ENCODE assay signal across 18 cellular contexts in the genomic region with DNA sequence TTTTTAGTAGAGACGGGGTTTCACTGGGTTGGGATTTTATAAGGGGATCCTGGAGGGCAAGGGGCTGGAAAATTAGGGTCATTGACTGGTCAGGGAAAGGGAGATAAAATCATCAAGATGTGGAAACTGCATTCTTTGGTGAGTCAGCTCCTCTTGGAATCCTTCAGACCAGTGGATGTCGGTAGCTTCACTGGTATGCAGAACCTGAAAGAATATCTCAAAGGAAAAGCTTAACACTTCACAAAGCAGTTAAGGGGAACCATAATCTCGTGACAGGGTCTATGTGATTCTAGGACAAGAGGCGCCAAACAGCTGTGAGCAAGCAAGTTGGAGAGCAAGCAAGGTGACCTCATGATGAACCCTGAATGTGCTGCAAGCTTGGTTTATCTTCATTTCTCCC.
A peak's percentile ranks its signal among the peaks of the same experiment; 100 is the strongest.
DNase-seq lines count a peak whose midpoint lies in the region; ATAC-seq and TF ChIP-seq lines count a peak whose summit lies in the region.
"Had no signal": no experiment of that assay in that cellular context is flagged by ENCODE, and none has a peak within 500 bp of the region (broad histone marks: within the 10 kb centered on the region; RNA-seq: fewer than 3 reads in every experiment).

No MANE protein-coding gene starts in this region.

- H3K36me3 ChIP-seq in lung (ENCODE audit: control insufficient read depth in 2 of 2, insufficient read depth in 2 of 2, low read length in 2 of 2) (no peaks in the 10 kb centered on the region), PC-3 (ENCODE audit: low read depth, low read length) (no peaks in the 10 kb centered on the region)
- H3K36me3 ChIP-seq: heart right ventricle had no signal

- H3K4me2 ChIP-seq in PC-3 (ENCODE audit: low read length) = no peak overlapping the region

- no peaks in the 10 kb centered on the region for H3F3A ChIP-seq in PC-3 (ENCODE audit: low read length, unreplicated experiment)

- no TSS peak for BruUV-seq in PC-3 (replicated peaks; lab: Mats Ljungman, UMichigan)

- H3K9me3 ChIP-seq in lung (ENCODE audit: control insufficient read depth in 2 of 2, insufficient read depth in 1 of 2, low read length in 1 of 2) (peaks cover 0 to 5% of the 10 kb centered on the region in 2 donors), PC-3 (ENCODE audit: low read length) (no peaks in the 10 kb centered on the region)

- no peaks in the 10 kb centered on the region for H3K27me3 ChIP-seq in lung (ENCODE audit: control insufficient read depth, insufficient read depth)
- H3K27me3 ChIP-seq in PC-3 (ENCODE audit: low read length) = no peaks in the 10 kb centered on the region

- H3K9ac ChIP-seq in PC-3 (ENCODE audit: low read length) = no peak overlapping the region

- CTCF ChIA-PET in PC-3 (lab: Charles Lee) = no interaction called here

- H3K4me1 ChIP-seq in lung (ENCODE audit: control insufficient read depth in 2 of 2, insufficient read depth in 2 of 2, low read length in 2 of 2) = no peaks in the 10 kb centered on the region
- no peaks in the 10 kb centered on the region for H3K4me1 ChIP-seq in PC-3 (ENCODE audit: insufficient read depth, low read length)

- 50 to 66% methylated on average over 4 of the region's 4 CpGs for WGBS in lung, 2 donors

- POLR2A ChIA-PET in PC-3 (lab: Charles Lee; ENCODE audit: unreplicated experiment) = no interaction called here

- no peak overlapping the region for H2AFZ ChIP-seq in PC-3 (ENCODE audit: low read length)

- DNase-seq in NOMO-1 treated with DMSO at 0.1 percent for 48 hours (lab: John Stamatoyannopoulos, UW; ENCODE audit: unreplicated experiment) (peak; percentile 51), NOMO-1 treated with dmso at 0.1 percent for 144 hours (lab: John Stamatoyannopoulos, UW; ENCODE audit: unreplicated experiment) (no peak), astrocyte of the spinal cord (ENCODE audit: low read depth, low spot score) (peak; percentile 40), lung (ENCODE audit: low spot score) (no peak), PC-3 (no peak), activated gamma-delta T cell (lab: John Stamatoyannopoulos, UW) (no peak)
- DNase-seq in activated naive CD4-positive, alpha-beta T cell treated with Interleukin-2 at 50 U/mL for 16 hours = no peak
- DNase-seq: activated effector memory CD4-positive, alpha-beta T cell treated with anti-CD3 and anti-CD28 coated beads, Interleukin-2, amount 50 U/mL, for 16 hours; COR-L47; HCEC 1CT; heart right ventricle; naive thymus-derived CD8-positive, alpha-beta T cell; NCI-H187 treated with DMSO at 0.1 percent for 48 hours; SHP77; stimulated activated naive CD4-positive, alpha-beta T cell treated with Interleukin-2 at 50 U/mL for 16 hours had no signal

- H3K9me2 ChIP-seq in PC-3 (replicated peaks; ENCODE audit: low read length) = no peaks in the 10 kb centered on the region

- no peak for TF ChIP-seq CTCF in astrocyte of the spinal cord (IDR thresholded peaks at IDR 0.05; ENCODE audit: low read depth, low read length)
- TF ChIP-seq CTCF in lung (IDR thresholded peaks at IDR 0.05; ENCODE audit: control extremely low read depth, extremely low read depth) = no peak
- no peak for TF ChIP-seq CTCF in PC-3 (conservative IDR thresholded peaks at IDR 0.05; ENCODE audit: low read depth, low read length)

- no peaks in the 10 kb centered on the region for H3K79me2 ChIP-seq in PC-3 (ENCODE audit: low read length)

- peak; percentile 11 for ATAC-seq in lung (ENCODE audit: insufficient read depth, low FRiP score)
- ATAC-seq in HG02981 (IDR thresholded peaks at IDR 0.05; ENCODE audit: unreplicated experiment) = no peak
- no peak for ATAC-seq in PC-3
- ATAC-seq: left lobe of liver; naive thymus-derived CD8-positive, alpha-beta T cell had no signal

- in situ Hi-C loops in astrocyte of the spinal cord (cut with HindIII; ENCODE audit: low sequenced_read_pairs) = no loop called here

- H3K4me3 ChIP-seq in astrocyte of the spinal cord (ENCODE audit: low read depth, low read length) (no peak overlapping the region), lung (no peak overlapping the region), PC-3 (ENCODE audit: low read length) (no peak overlapping the region)
- H3K4me3 ChIP-seq: heart right ventricle had no signal

- intact Hi-C loops in PC-3 (cut with micrococcal nuclease) = no loop called here

- H3K27ac ChIP-seq in lung (ENCODE audit: low read depth in 1 of 2, low read length in 1 of 2) (no peak overlapping the region), PC-3 (ENCODE audit: low read length) (no peak overlapping the region)
- H3K27ac ChIP-seq: 22Rv1, heart right ventricle had no signal

- H4K20me1 ChIP-seq in PC-3 (ENCODE audit: low read length) = no peaks in the 10 kb centered on the region

Comparison
In these comparisons a context has a peak if more than half of its experiments do, and no peak if none do; other contexts are left out.
1. DNase-seq: peak in NOMO-1 treated with DMSO at 0.1 percent for 48 hours (single experiment) and astrocyte of the spinal cord (single experiment); none in NOMO-1 treated with dmso at 0.1 percent for 144 hours (single experiment), lung (single experiment), PC-3 (single experiment), activated gamma-delta T cell (single experiment) and activated naive CD4-positive, alpha-beta T cell treated with Interleukin-2 at 50 U/mL for 16 hours (single experiment).